Comparison of ENCODE assay signal across 17 cellular contexts in the genomic region with DNA sequence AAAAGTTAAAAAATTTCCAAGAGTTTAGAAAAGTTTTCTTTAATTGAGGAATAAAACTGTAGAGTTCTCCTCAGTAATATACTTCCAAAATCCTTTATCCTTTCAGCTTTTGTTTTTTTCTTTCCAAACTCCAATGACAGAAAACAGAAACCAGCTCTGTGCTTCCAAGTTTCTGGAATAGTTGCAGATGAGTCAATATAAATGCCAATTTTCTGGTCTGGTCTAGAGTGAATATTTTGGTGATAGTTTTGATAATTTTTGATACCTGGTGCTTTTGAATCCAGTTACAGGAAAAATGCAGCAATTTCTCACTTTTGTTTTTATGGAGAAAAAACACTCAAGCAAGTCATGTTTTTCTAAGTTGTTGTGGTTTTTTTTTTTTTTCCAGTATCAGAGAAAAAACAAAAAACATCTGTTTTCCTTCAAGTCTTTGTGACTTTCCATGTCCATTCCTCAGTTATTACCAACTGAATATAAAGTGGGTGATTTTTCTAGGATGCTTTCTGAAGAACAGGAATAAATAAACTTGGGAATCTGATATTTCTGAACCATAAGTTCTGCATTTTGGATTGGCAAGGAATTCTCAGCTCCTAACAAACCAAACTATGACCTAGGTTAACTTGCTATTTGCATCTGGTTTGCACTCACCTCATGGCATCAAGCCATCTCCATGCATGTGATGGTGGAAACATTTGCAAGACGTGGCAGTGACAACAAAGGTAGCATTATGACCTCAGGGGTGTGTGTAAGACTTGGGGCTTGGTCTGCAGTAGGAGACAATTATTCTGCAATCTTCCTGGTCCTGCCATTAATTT.
"Had no signal": no experiment of that assay in that cellular context is flagged by ENCODE, and none has a peak within 500 bp of the region (broad histone marks: within the 10 kb centered on the region; RNA-seq: fewer than 3 reads in every experiment).

No MANE protein-coding gene starts in this region.

- DNase-seq: activated CD4-positive, alpha-beta T cell treated with anti-CD3 and anti-CD28 coated beads, Interleukin-2, amount 50 U/mL, for 4 hours; activated CD4-positive, CD25-positive, alpha-beta regulatory T cell treated with anti-CD3 and anti-CD28 coated beads, Interleukin-2, amount 50 U/mL, for 72 hours; activated naive CD4-positive, alpha-beta T cell treated with anti-CD3 and anti-CD28 coated beads, Interleukin-2, amount 10 ng/mL, durations not matched to agents 7 days and 5 days; central memory CD4-positive, alpha-beta T cell; effector CD8-positive, alpha-beta T cell; hippocampal formation; left lung; mammary epithelial cell; mucosa of descending colon; naive thymus-derived CD8-positive, alpha-beta T cell; pancreas; sigmoid colon; stimulated activated CD4-positive, alpha-beta T cell treated with anti-CD3 and anti-CD28 coated beads, Interleukin-12 subunit alpha, Interleukin-12 subunit beta, amount 100 ng/mL, for 4 hours; T-cell; T-helper 9 cell had no signal

- H3K9me3 ChIP-seq: left lung, mucosa of descending colon, pancreas, sigmoid colon had no signal

- H3K4me3 ChIP-seq: coronary artery, left lung, mucosa of descending colon, pancreas, sigmoid colon had no signal

- H3K27ac ChIP-seq: coronary artery, left lung, pancreas, sigmoid colon had no signal

- ATAC-seq: left lung; mucosa of descending colon; naive thymus-derived CD8-positive, alpha-beta T cell; pancreas; stimulated activated effector memory CD8-positive, alpha-beta T cell treated with anti-CD3 and anti-CD28 coated beads, Interleukin-12 subunit alpha, Interleukin-12 subunit beta, amount 100 ng/mL, for 72 hours; T-cell had no signal

- H3K36me3 ChIP-seq: left lung, pancreas, sigmoid colon had no signal

- H3K4me1 ChIP-seq: left lung, pancreas had no signal

- H3K27me3 ChIP-seq: left lung, pancreas, sigmoid colon had no signal
